18 cellular contexts compared by ENCODE assay signal in the genomic region with DNA sequence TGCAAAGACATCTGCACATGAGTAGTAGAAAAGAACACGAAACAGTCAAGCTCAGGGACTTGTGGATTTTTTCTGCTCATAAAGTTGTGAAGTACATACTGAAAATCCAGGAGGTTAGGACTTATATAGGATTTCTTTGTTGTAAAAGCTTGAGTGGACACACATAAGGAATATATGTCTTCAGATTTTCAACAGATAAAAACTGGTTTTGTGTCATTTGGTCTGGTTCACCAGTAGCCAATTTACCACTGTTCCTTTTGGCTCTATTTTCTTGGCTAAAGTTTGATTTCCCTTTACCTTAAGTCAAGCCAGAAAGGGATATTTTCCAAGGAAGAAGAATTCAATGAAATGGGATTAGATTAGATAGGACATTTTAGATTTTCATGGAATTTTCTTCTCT.
DNase-seq lines count a peak whose midpoint lies in the region; ATAC-seq and TF ChIP-seq lines count a peak whose summit lies in the region.
"Had no signal": no experiment of that assay in that cellular context is flagged by ENCODE, and none has a peak within 500 bp of the region (broad histone marks: within the 10 kb centered on the region; RNA-seq: fewer than 3 reads in every experiment).

No MANE protein-coding gene starts in this region.

- no peak overlapping the region for H2AFZ ChIP-seq in KMS-11 (ENCODE audit: low read depth)

- H3K4me3 Mint-ChIP-seq in MCF 10A (ENCODE audit: unreplicated experiment) (no peak overlapping the region), WTC11 (no peak overlapping the region)
- H3K4me3 Mint-ChIP-seq: B cell; CD4-positive, CD25-positive, alpha-beta regulatory T cell; CD8-positive, alpha-beta T cell; HFFc6 had no signal

- H3K9ac ChIP-seq in KMS-11 = no peak overlapping the region
- H3K9ac ChIP-seq: BLaER1 had no signal

- TF ChIP-seq POLR2A in breast epithelium (IDR thresholded peaks at IDR 0.05) = no peak

- H3K27me3 Mint-ChIP-seq in MCF 10A (ENCODE audit: insufficient read depth, unreplicated experiment) (no peaks in the 10 kb centered on the region), WTC11 (ENCODE audit: low read depth) (no peaks in the 10 kb centered on the region)
- H3K27me3 Mint-ChIP-seq: B cell; CD4-positive, CD25-positive, alpha-beta regulatory T cell had no signal

- POLR2A ChIA-PET in MCF 10A (lab: Yijun Ruan, JAX) (interaction anchor here (0.8 to 3.0 kb wide), 8 partner anchors 13 to 197 kb away, joined by 3 to 31 read pairs (median 4); no protein-coding TSS in a partner anchor), Panc1 (lab: Charles Lee) (no interaction called here), WTC11 (lab: Charles Lee) (no interaction called here)

- DNase-seq in MCF 10A (ENCODE audit: unreplicated experiment) (no peak), breast epithelium (ENCODE audit: low spot score in 2 of 2) (no peak), Panc1 (ENCODE audit: low read depth, low spot score) (no peak), WTC11 (ENCODE audit: low spot score) (no peak)
- DNase-seq: Caco-2; CD4-positive, CD25-positive, alpha-beta regulatory T cell; CD8-positive, alpha-beta T cell; DMS153; DND-41; GOT3; HFFc6 had no signal

- H3K36me3 ChIP-seq in breast epithelium (no peaks in the 10 kb centered on the region), KMS-11 (ENCODE audit: insufficient read depth) (no peaks in the 10 kb centered on the region), Panc1 (ENCODE audit: control insufficient read depth, insufficient read depth, low read length) (no peaks in the 10 kb centered on the region)
- H3K36me3 ChIP-seq: BLaER1, HAP-1 had no signal

- no peaks in the 10 kb centered on the region for H4K20me1 ChIP-seq in KMS-11 (ENCODE audit: insufficient read depth)
- H4K20me1 ChIP-seq: BLaER1 had no signal

- H3K27ac Mint-ChIP-seq in MCF 10A (ENCODE audit: low read depth, unreplicated experiment) (peak overlapping the region; percentile 84), WTC11 (no peak overlapping the region)
- H3K27ac Mint-ChIP-seq: B cell; CD8-positive, alpha-beta T cell; HFFc6 had no signal

- ATAC-seq in Panc1 (no peak), WTC11 (no peak), HG03095 (IDR thresholded peaks at IDR 0.05; ENCODE audit: unreplicated experiment) (no peak)
- ATAC-seq: CD8-positive, alpha-beta T cell had no signal

- H3K36me3 Mint-ChIP-seq in MCF 10A (ENCODE audit: insufficient read depth, unreplicated experiment) (no peaks in the 10 kb centered on the region), WTC11 (peaks cover 16% of the 10 kb centered on the region)
- H3K36me3 Mint-ChIP-seq: CD4-positive, CD25-positive, alpha-beta regulatory T cell had no signal

- BruUV-seq in MCF 10A (replicated peaks; lab: Mats Ljungman, UMichigan) = no TSS peak
- no TSS peak for BruUV-seq in Panc1 (replicated peaks; lab: Mats Ljungman, UMichigan)

- H3K9me3 Mint-ChIP-seq in MCF 10A (ENCODE audit: unreplicated experiment) (no peaks in the 10 kb centered on the region), WTC11 (peaks cover 23% of the 10 kb centered on the region)

- no peaks in the 10 kb centered on the region for H3K9me3 ChIP-seq in breast epithelium
- peaks cover 8% of the 10 kb centered on the region for H3K9me3 ChIP-seq in Panc1 (ENCODE audit: control insufficient read depth, insufficient read depth, low read depth, low read length)
- H3K9me3 ChIP-seq: HAP-1 had no signal

- no peak overlapping the region for H3K4me3 ChIP-seq in breast epithelium
- no peak overlapping the region for H3K4me3 ChIP-seq in KMS-11 (IDR thresholded peaks at IDR 0.05; ENCODE audit: insufficient read depth, low read depth, low read length)
- H3K4me3 ChIP-seq in Panc1 (ENCODE audit: low read depth in 2 of 2, low read length in 2 of 2) = no peak overlapping the region
- H3K4me3 ChIP-seq: BLaER1, HAP-1 had no signal

- H3K4me2 ChIP-seq in KMS-11 = peak overlapping the region; percentile 5; the same call in 1 of the 2 replicates
- H3K4me2 ChIP-seq: BLaER1 had no signal

- H3K4me1 Mint-ChIP-seq in MCF 10A (ENCODE audit: insufficient read depth, unreplicated experiment) (peaks cover 48% of the 10 kb centered on the region), WTC11 (peaks cover 6% of the 10 kb centered on the region)
- H3K4me1 Mint-ChIP-seq: B cell had no signal

- H3K4me1 ChIP-seq in breast epithelium (no peaks in the 10 kb centered on the region), KMS-11 (ENCODE audit: low read depth, poor library complexity, severe bottlenecking) (peaks cover 77% of the 10 kb centered on the region), Panc1 (ENCODE audit: control insufficient read depth, insufficient read depth, low read length) (no peaks in the 10 kb centered on the region)
- H3K4me1 ChIP-seq: BLaER1, Caco-2, HAP-1 had no signal

- CTCF ChIA-PET in MCF 10A (lab: Yijun Ruan, JAX) = interaction anchor here (1.0 kb wide), 1 partner anchor 183 kb away, joined by 3 read pairs; no protein-coding TSS in a partner anchor
- CTCF ChIA-PET in Panc1 (lab: Charles Lee) = no interaction called here
- CTCF ChIA-PET in WTC11 (lab: Charles Lee) = interaction anchor here (0.9 kb wide), 1 partner anchor 10 kb away, joined by 3 read pairs; no protein-coding TSS in a partner anchor

- intact Hi-C loops in MCF 10A (cut with micrococcal nuclease) (no loop called here), breast epithelium (cut with DNase I; ENCODE audit: low total_unique reads) (no loop called here), Panc1 (cut with micrococcal nuclease; ENCODE audit: unreplicated experiment) (no loop called here)

- no peaks in the 10 kb centered on the region for H3K79me2 ChIP-seq in KMS-11 (ENCODE audit: insufficient read depth, low read depth)

- in situ Hi-C loops in Panc1 (cut with HindIII; ENCODE audit: low pct_unique_long_range_greater_than_20kb, low sequenced_read_pairs) = no loop called here

- H3K27me3 ChIP-seq in breast epithelium (no peaks in the 10 kb centered on the region), KMS-11 (ENCODE audit: insufficient read depth, low read depth) (no peaks in the 10 kb centered on the region), Panc1 (ENCODE audit: control insufficient read depth, insufficient read depth, low read length) (no peaks in the 10 kb centered on the region)
- H3K27me3 ChIP-seq: BLaER1 had no signal

- TF ChIP-seq CTCF in MCF 10A (IDR thresholded peaks at IDR 0.05; ENCODE audit: unreplicated experiment) (no peak), breast epithelium (IDR thresholded peaks at IDR 0.05) (no peak), KMS-11 (conservative IDR thresholded peaks at IDR 0.05; ENCODE audit: low read depth, low read length) (no peak), Panc1 (IDR thresholded peaks at IDR 0.05) (no peak), WTC11 (IDR thresholded peaks at IDR 0.05) (no peak)

- H3K27ac ChIP-seq in breast epithelium = no peak overlapping the region
- H3K27ac ChIP-seq in KMS-11 = no peak overlapping the region
- H3K27ac ChIP-seq in Panc1 (ENCODE audit: low read length) = 0 out of 2 replicates have a peak overlapping the region, but pooled peaks have one; percentile 21
- H3K27ac ChIP-seq: 22Rv1, BLaER1, C4-2B had no signal

TF ChIP-seq in WTC11, 78 proteins besides CTCF, POLR2A, EP300 and RAD21 (continues in another document):
- TF ChIP-seq, protein P1, sequence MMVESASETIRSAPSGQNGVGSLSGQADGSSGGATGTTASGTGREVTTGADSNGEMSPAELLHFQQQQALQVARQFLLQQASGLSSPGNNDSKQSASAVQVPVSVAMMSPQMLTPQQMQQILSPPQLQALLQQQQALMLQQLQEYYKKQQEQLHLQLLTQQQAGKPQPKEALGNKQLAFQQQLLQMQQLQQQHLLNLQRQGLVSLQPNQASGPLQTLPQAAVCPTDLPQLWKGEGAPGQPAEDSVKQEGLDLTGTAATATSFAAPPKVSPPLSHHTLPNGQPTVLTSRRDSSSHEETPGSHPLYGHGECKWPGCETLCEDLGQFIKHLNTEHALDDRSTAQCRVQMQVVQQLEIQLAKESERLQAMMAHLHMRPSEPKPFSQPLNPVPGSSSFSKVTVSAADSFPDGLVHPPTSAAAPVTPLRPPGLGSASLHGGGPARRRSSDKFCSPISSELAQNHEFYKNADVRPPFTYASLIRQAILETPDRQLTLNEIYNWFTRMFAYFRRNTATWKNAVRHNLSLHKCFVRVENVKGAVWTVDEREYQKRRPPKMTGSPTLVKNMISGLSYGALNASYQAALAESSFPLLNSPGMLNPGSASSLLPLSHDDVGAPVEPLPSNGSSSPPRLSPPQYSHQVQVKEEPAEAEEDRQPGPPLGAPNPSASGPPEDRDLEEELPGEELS (CRISPR knock-in tag; IDR thresholded peaks at IDR 0.05) = no peak
- TF ChIP-seq CREB1 (CRISPR knock-in tag; IDR thresholded peaks at IDR 0.05) (no peak), MXD4 (CRISPR knock-in tag; IDR thresholded peaks at IDR 0.05; ENCODE audit: borderline replicate concordance) (no peak), ZNF317 (CRISPR knock-in tag; IDR thresholded peaks at IDR 0.05; ENCODE audit: borderline replicate concordance, low read depth) (no peak), NFATC4 (CRISPR knock-in tag; IDR thresholded peaks at IDR 0.05) (no peak), RORB (CRISPR knock-in tag; IDR thresholded peaks at IDR 0.05) (no peak), ZNF219 (CRISPR knock-in tag; IDR thresholded peaks at IDR 0.05; ENCODE audit: borderline replicate concordance) (no peak)
- TF ChIP-seq, protein P2, sequence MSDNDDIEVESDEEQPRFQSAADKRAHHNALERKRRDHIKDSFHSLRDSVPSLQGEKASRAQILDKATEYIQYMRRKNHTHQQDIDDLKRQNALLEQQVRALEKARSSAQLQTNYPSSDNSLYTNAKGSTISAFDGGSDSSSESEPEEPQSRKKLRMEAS (CRISPR knock-in tag; IDR thresholded peaks at IDR 0.05) = no peak
- TF ChIP-seq, protein P3, sequence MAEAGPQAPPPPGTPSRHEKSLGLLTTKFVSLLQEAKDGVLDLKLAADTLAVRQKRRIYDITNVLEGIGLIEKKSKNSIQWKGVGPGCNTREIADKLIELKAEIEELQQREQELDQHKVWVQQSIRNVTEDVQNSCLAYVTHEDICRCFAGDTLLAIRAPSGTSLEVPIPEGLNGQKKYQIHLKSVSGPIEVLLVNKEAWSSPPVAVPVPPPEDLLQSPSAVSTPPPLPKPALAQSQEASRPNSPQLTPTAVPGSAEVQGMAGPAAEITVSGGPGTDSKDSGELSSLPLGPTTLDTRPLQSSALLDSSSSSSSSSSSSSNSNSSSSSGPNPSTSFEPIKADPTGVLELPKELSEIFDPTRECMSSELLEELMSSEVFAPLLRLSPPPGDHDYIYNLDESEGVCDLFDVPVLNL (CRISPR knock-in tag; IDR thresholded peaks at IDR 0.05; ENCODE audit: borderline replicate concordance, low read depth) = no peak
